Comparison of ENCODE assay signal across 16 cellular contexts in genomic region chr4:40850496-40850895, GRCh38.
A peak's percentile ranks its signal among the peaks of the same experiment; 100 is the strongest.
DNase-seq lines count a peak whose midpoint lies in the region; ATAC-seq and TF ChIP-seq lines count a peak whose summit lies in the region.
"Had no signal": no experiment of that assay in that cellular context is flagged by ENCODE, and none has a peak within 500 bp of the region (broad histone marks: within the 10 kb centered on the region; RNA-seq: fewer than 3 reads in every experiment).

No MANE protein-coding gene starts in this region.

- peak overlapping the region; percentile 19 for H3K27ac ChIP-seq in cingulate gyrus (ENCODE audit: low read depth, low read length)
- H3K27ac ChIP-seq: 22Rv1, C4-2B had no signal

- intact Hi-C loops in posterior vena cava (cut with DNase I), result no loop called here

- DNase-seq in AG10803 (ENCODE audit: low read depth) (peak; percentile 39), M059J (ENCODE audit: low read depth) (peak; percentile 29), myocyte (ENCODE audit: low read depth) (peak; percentile 89), NCI-H510A treated with DMSO at 0.1 percent for 48 hours (lab: John Stamatoyannopoulos, UW) (no peak), SKM-1 (lab: John Stamatoyannopoulos, UW; ENCODE audit: unreplicated experiment) (no peak), posterior vena cava (ENCODE audit: low spot score) (no peak)
- DNase-seq: AML-193; CD4-positive, alpha-beta memory T cell; DMS79 treated with DMSO at 0.1 percent for 48 hours; EL had no signal

- no peak for TF ChIP-seq CTCF in AG10803 (conservative IDR thresholded peaks at IDR 0.05; ENCODE audit: low read length)

- no peak overlapping the region for H3K4me3 ChIP-seq in AG10803 (ENCODE audit: low read length)
- H3K4me3 ChIP-seq: K562 had no signal

- ATAC-seq in GM19452 (IDR thresholded peaks at IDR 0.05; ENCODE audit: unreplicated experiment), result no peak
- ATAC-seq: HCT116, K562 had no signal

Comparison
In these comparisons a context has a peak if more than half of its experiments do, and no peak if none do; other contexts are left out.
1. DNase-seq: peak in AG10803 (single experiment), M059J (single experiment) and myocyte (single experiment); none in NCI-H510A treated with DMSO at 0.1 percent for 48 hours (single experiment), SKM-1 (single experiment) and posterior vena cava (single experiment).